ENCODE assay signal across 8 cellular contexts in the genomic region with DNA sequence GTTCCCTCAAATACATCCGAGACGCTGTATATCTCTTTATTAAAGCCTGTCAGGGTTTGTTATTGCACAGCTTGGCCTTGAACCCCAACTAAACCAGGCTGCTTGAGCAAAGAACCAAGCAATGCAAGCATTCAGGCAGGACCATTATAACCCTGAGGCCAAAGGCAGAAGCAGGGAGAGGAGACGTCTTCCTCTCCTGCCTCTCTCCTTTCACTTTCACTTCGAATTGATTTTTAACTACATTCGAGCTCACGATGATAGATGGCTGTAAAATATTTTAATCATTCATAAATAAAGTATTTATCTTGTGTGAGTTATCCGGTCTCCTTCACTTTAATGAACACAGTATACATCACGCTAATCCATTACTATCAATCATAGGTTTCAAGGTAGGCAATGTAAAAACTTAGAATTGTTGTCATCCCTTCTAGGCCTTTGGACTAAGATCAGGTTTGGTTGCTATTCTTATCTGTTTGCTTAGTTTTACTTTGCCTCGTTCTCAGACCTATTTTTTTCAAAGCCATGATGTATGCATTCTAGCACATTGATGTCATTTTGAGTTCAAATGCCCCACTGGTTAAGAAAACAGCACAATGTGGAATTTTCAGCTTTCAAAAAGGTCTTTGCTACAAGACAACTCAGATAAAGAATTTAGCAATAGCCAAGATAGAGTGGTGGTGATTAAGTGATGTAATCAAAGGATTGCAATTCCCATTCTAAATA.
DNase-seq lines count a peak whose midpoint lies in the region; ATAC-seq and TF ChIP-seq lines count a peak whose summit lies in the region.

No MANE protein-coding gene starts in this region.

- intact Hi-C loops in CD14-positive monocyte (cut with micrococcal nuclease) (no loop called here), left cardiac atrium (cut with DNase I) (no loop called here), stomach (cut with DNase I; ENCODE audit: low total_unique reads) (no loop called here)

- H3K4me3 Mint-ChIP-seq in CD14-positive monocyte (peak overlapping the region; percentile 81 to 91), T-cell (peak overlapping the region; percentile 82 to 90 (median 86))

- TF ChIP-seq CTCF in CD14-positive monocyte (IDR thresholded peaks at IDR 0.05) = no peak
- no peak for TF ChIP-seq CTCF in stomach (IDR thresholded peaks at IDR 0.05)

- 16 to 22% (median 20%) methylated on average over 9 of the region's 9 CpGs for WGBS in stomach, 5 donors

- H3K27me3 Mint-ChIP-seq in CD14-positive monocyte (ENCODE audit: low read depth in 3 of 3) (peaks cover 0 to 1% (median 0%) of the 10 kb centered on the region in 3 donors), T-cell (no peaks in the 10 kb centered on the region)

- TF ChIP-seq POLR2A in stomach (IDR thresholded peaks at IDR 0.05) = no peak

- peak overlapping the region in 4 of 5 donors; percentile 57 to 74 (median 70) for H3K27ac ChIP-seq in stomach

- CTCF ChIA-PET in T-cell (lab: Charles Lee) = interaction anchor here in 1 of 2 donors (0.6 to 1.1 kb wide), 2 partner anchors 11 to 36 kb away, joined by 3 read pairs; no protein-coding TSS in a partner anchor

- H3K27ac Mint-ChIP-seq in CD14-positive monocyte (peak overlapping the region; percentile 89 to 94 (median 93)), T-cell (peak overlapping the region; percentile 97 to 98)

- ATAC-seq in GM21447 (IDR thresholded peaks at IDR 0.05; ENCODE audit: unreplicated experiment) = peak; percentile 48
- peak; percentile 68 to 76 (median 75) for ATAC-seq in T-cell (replicated peaks in 1 of 4)
- ATAC-seq in left cardiac atrium = peak; percentile 33 to 55

- H3K36me3 Mint-ChIP-seq in CD14-positive monocyte (no peaks in the 10 kb centered on the region), T-cell (no peaks in the 10 kb centered on the region)

- H3K9me3 Mint-ChIP-seq in CD14-positive monocyte (peaks cover 0 to 4% (median 0%) of the 10 kb centered on the region in 7 donors), T-cell (no peaks in the 10 kb centered on the region)

- H3K36me3 ChIP-seq in stomach = no peaks in the 10 kb centered on the region

- H3K4me1 Mint-ChIP-seq in CD14-positive monocyte (peaks cover 53% of the 10 kb centered on the region), T-cell (peaks cover 42 to 49% (median 45%) of the 10 kb centered on the region in 3 donors)

- H3K4me1 ChIP-seq in stomach = peaks cover 0 to 23% (median 12%) of the 10 kb centered on the region in 4 donors

- peak overlapping the region; percentile 41 to 48 (median 45) for H3K4me3 ChIP-seq in stomach

- no peaks in the 10 kb centered on the region for H3K9me3 ChIP-seq in stomach

- POLR2A ChIA-PET in T-cell (lab: Charles Lee) = no interaction called here

- DNase-seq in CD14-positive monocyte (ENCODE audit: low spot score) = no peak
- peak in 11 of 34 experiments; percentile 3 to 32 (median 12) for DNase-seq in T-cell
- DNase-seq in left cardiac atrium = no peak
- DNase-seq in stomach = no peak
- no peak for DNase-seq in DMS 273 (lab: John Stamatoyannopoulos, UW; ENCODE audit: unreplicated experiment)
- no peak for DNase-seq in stimulated activated CD8-positive, alpha-beta memory T cell treated with anti-CD3 and anti-CD28 coated beads, Interleukin-4, amount 100 ng/mL, for 48 hours
- no peak for DNase-seq in hypothalamus (lab: John Stamatoyannopoulos, UW)

- no peaks in the 10 kb centered on the region for H3K27me3 ChIP-seq in stomach

- TF ChIP-seq EP300 in stomach (IDR thresholded peaks at IDR 0.05) = no peak
